ENCODE assay signal across 15 cellular contexts in genomic region chr2:101087638-101088037, GRCh38.
"Had no signal": no experiment of that assay in that cellular context is flagged by ENCODE, and none has a peak within 500 bp of the region (broad histone marks: within the 10 kb centered on the region; RNA-seq: fewer than 3 reads in every experiment).

No MANE protein-coding gene starts in this region.

- H3K27me3 ChIP-seq: left lung, right lobe of liver, tibial nerve had no signal

- H3K4me3 ChIP-seq: left lung, right lobe of liver, tibial nerve had no signal

- DNase-seq: activated CD4-positive, alpha-beta T cell treated with anti-CD3 and anti-CD28 coated beads, Interleukin-2, amount 10 ng/mL, durations not matched to agents 24 days and 14 days; activated CD4-positive, CD25-positive, alpha-beta regulatory T cell; activated CD8-positive, alpha-beta memory T cell treated with anti-CD3 and anti-CD28 coated beads for 24 hours; activated gamma-delta T cell treated with Interleukin-2 at 50 U/mL for 16 hours; activated naive CD8-positive, alpha-beta T cell treated with anti-CD3 and anti-CD28 coated beads for 36 hours; effector memory CD8-positive, alpha-beta T cell; hippocampal formation; left lung; mesendoderm; nucleus accumbens; stimulated activated CD4-positive, alpha-beta T cell treated with anti-CD3 and anti-CD28 coated beads, Interleukin-2, amount 100 ng/mL, for 24 hours had no signal

- ATAC-seq: effector memory CD8-positive, alpha-beta T cell; left lung; stimulated activated effector memory CD8-positive, alpha-beta T cell treated with anti-CD3 and anti-CD28 coated beads, Interleukin-12 subunit alpha, Interleukin-12 subunit beta, amount 100 ng/mL, for 72 hours had no signal

- H3K9me3 ChIP-seq: left lung, right lobe of liver, tibial nerve had no signal

- H3K27ac ChIP-seq: epithelial cell of prostate, left lung, tibial nerve had no signal
